ENCODE assay signal across 26 cellular contexts in genomic region chr9:36358486-36358885, GRCh38.
"Had no signal": no experiment of that assay in that cellular context is flagged by ENCODE, and none has a peak within 500 bp of the region (broad histone marks: within the 10 kb centered on the region; RNA-seq: fewer than 3 reads in every experiment).

No MANE protein-coding gene starts in this region.

- H3K4me1 ChIP-seq: lower lobe of right lung, neural progenitor cell, tibial artery, upper lobe of right lung, vagina had no signal

- H3K4me3 Mint-ChIP-seq: dendritic cell treated with granulocyte-macrophage colony-stimulating factor and Interleukin-4, amounts not matched to agents 40 ng/mL and 50 ng/mL, for 4 days; endodermal cell; natural killer cell treated with Interleukin-12 subunit alpha and Interleukin-12 subunit beta and Interleukin-15 and Interleukin-18, amount 100 ng/mL, for 72 hours; neural progenitor cell; stimulated activated effector memory CD8-positive, alpha-beta T cell treated with anti-CD3 and anti-CD28 coated beads, Interleukin-12 subunit alpha, Interleukin-12 subunit beta, amount 100 ng/mL, for 72 hours; stimulated activated naive CD8-positive, alpha-beta T cell treated with anti-CD3 and anti-CD28 coated beads, Interleukin-15, Interleukin-2, amounts not matched to agents 100 ng/mL and 50 ng/mL, for 24 hours had no signal

- H3K9me3 ChIP-seq: left ventricle myocardium inferior, lower lobe of right lung, pancreas, tibial artery, upper lobe of right lung, vagina had no signal

- H3K9ac ChIP-seq: neural progenitor cell had no signal

- H3K4me1 Mint-ChIP-seq: endodermal cell; neural progenitor cell; stimulated activated effector memory CD8-positive, alpha-beta T cell treated with anti-CD3 and anti-CD28 coated beads, Interleukin-12 subunit alpha, Interleukin-12 subunit beta, amount 100 ng/mL, for 72 hours had no signal

- H3K27me3 Mint-ChIP-seq: dendritic cell treated with granulocyte-macrophage colony-stimulating factor and Interleukin-4, amounts not matched to agents 40 ng/mL and 50 ng/mL, for 4 days; natural killer cell treated with Interleukin-12 subunit alpha and Interleukin-12 subunit beta and Interleukin-15 and Interleukin-18, amount 100 ng/mL, for 72 hours; progenitor cell of endocrine pancreas; stimulated activated naive CD8-positive, alpha-beta T cell treated with anti-CD3 and anti-CD28 coated beads, Interleukin-15, Interleukin-2, amounts not matched to agents 100 ng/mL and 50 ng/mL, for 24 hours had no signal

- H3K27ac Mint-ChIP-seq: dendritic cell treated with granulocyte-macrophage colony-stimulating factor and Interleukin-4, amounts not matched to agents 40 ng/mL and 50 ng/mL, for 4 days; neural progenitor cell; progenitor cell of endocrine pancreas; stimulated activated effector memory CD8-positive, alpha-beta T cell treated with anti-CD3 and anti-CD28 coated beads, Interleukin-12 subunit alpha, Interleukin-12 subunit beta, amount 100 ng/mL, for 72 hours; stimulated activated naive CD8-positive, alpha-beta T cell treated with anti-CD3 and anti-CD28 coated beads, Interleukin-15, Interleukin-2, amounts not matched to agents 100 ng/mL and 50 ng/mL, for 24 hours had no signal

- H3K27ac ChIP-seq: hepatocyte, left ventricle myocardium inferior, lower lobe of right lung, neural progenitor cell, pancreas, tibial artery, upper lobe of right lung, vagina had no signal

- H3K9me3 Mint-ChIP-seq: dendritic cell treated with granulocyte-macrophage colony-stimulating factor and Interleukin-4, amounts not matched to agents 40 ng/mL and 50 ng/mL, for 4 days; endodermal cell; natural killer cell treated with Interleukin-12 subunit alpha and Interleukin-12 subunit beta and Interleukin-15 and Interleukin-18, amount 100 ng/mL, for 72 hours; neural progenitor cell; stimulated activated effector memory CD8-positive, alpha-beta T cell treated with anti-CD3 and anti-CD28 coated beads, Interleukin-12 subunit alpha, Interleukin-12 subunit beta, amount 100 ng/mL, for 72 hours; stimulated activated naive CD8-positive, alpha-beta T cell treated with anti-CD3 and anti-CD28 coated beads, Interleukin-15, Interleukin-2, amounts not matched to agents 100 ng/mL and 50 ng/mL, for 24 hours had no signal

- H3K4me3 ChIP-seq: hepatocyte, left ventricle myocardium inferior, lower lobe of right lung, neural progenitor cell, pancreas, tibial artery, upper lobe of right lung, vagina had no signal

- ATAC-seq: left cardiac atrium; lower lobe of right lung; natural killer cell treated with Interleukin-12 subunit alpha and Interleukin-12 subunit beta and Interleukin-15 and Interleukin-18, amount 100 ng/mL, for 72 hours; pancreas; right cardiac atrium; stimulated activated effector memory CD8-positive, alpha-beta T cell treated with anti-CD3 and anti-CD28 coated beads, Interleukin-12 subunit alpha, Interleukin-12 subunit beta, amount 100 ng/mL, for 72 hours; upper lobe of right lung had no signal

- H3K4me2 ChIP-seq: hepatocyte, neural progenitor cell had no signal

- DNase-seq: endodermal cell; foreskin melanocyte; head of caudate nucleus; kidney; left cardiac atrium; left ventricle myocardium inferior; lower lobe of right lung; mesenchymal stem cell; midbrain; nucleus accumbens; pancreas; right cardiac atrium; small intestine; stimulated activated CD4-positive, alpha-beta T cell treated with anti-CD3 and anti-CD28 coated beads, Interleukin-12 subunit alpha, Interleukin-12 subunit beta, amount 100 ng/mL, for 4 hours; stimulated activated CD4-positive, alpha-beta T cell treated with anti-CD3 and anti-CD28 coated beads, Interleukin-2, amount 100 ng/mL, for 48 hours; stimulated activated CD8-positive, alpha-beta memory T cell treated with anti-CD3 and anti-CD28 coated beads, Interleukin-4, amount 100 ng/mL, for 48 hours; tibial artery; upper lobe of right lung had no signal

- H2AFZ ChIP-seq: hepatocyte, neural progenitor cell had no signal

- FAIRE-seq: kidney, pancreas, small intestine had no signal

- H3K27me3 ChIP-seq: hepatocyte, neural progenitor cell, pancreas, tibial artery, upper lobe of right lung, vagina had no signal

- H3K79me2 ChIP-seq: hepatocyte had no signal
